Comparison of ENCODE assay signal across 1 cellular context in the genomic region with DNA sequence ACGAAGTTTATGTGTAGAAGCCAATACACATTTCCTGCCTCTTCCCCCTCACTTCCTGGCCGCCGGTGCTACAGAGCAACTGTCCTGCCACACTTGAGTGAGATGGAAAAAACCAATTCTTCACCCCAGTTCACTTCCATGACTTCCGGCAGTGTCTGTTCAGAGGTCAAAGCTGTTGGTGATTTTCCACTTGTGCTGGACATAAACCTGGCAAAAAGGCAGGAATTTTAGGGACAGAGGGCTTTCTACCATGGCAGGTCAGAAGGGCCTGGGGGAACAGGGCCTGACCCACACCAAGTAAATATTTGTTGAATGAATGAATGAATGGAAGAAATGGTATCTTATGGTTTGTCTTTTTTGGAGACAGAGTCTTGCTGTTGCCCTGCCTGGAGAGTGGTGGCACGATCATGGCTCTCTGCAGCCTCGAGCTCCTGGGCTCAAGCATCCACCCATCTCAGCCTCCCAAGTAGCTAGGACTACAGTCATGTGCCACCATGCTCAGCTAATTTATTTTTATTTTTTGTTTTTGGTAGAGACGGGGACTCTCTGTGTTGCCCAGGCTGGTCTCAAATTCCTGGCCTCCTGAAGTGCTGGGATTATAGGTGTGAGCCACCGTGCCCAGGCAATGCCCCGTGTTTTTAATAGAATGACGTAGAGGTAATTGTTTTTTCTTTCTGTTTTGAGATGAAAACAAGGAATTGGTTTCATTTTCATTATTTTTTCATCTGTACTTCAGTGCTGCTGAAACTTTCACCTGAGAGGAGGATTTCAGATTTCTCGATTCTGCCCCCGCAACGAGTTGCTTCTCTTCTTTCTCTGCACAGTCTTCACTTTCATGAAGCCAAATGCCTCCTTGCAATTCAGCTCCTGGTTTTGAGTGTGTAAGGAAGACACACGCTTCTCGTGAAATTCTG.
A peak's percentile ranks its signal among the peaks of the same experiment; 100 is the strongest.
TF ChIP-seq lines count a peak whose summit lies in the region.

No MANE protein-coding gene starts in this region.

TF ChIP-seq in HepG2, 621 proteins besides CTCF, POLR2A, EP300 and RAD21 (continued from another document and continues in another):
- TF ChIP-seq, protein P1, sequence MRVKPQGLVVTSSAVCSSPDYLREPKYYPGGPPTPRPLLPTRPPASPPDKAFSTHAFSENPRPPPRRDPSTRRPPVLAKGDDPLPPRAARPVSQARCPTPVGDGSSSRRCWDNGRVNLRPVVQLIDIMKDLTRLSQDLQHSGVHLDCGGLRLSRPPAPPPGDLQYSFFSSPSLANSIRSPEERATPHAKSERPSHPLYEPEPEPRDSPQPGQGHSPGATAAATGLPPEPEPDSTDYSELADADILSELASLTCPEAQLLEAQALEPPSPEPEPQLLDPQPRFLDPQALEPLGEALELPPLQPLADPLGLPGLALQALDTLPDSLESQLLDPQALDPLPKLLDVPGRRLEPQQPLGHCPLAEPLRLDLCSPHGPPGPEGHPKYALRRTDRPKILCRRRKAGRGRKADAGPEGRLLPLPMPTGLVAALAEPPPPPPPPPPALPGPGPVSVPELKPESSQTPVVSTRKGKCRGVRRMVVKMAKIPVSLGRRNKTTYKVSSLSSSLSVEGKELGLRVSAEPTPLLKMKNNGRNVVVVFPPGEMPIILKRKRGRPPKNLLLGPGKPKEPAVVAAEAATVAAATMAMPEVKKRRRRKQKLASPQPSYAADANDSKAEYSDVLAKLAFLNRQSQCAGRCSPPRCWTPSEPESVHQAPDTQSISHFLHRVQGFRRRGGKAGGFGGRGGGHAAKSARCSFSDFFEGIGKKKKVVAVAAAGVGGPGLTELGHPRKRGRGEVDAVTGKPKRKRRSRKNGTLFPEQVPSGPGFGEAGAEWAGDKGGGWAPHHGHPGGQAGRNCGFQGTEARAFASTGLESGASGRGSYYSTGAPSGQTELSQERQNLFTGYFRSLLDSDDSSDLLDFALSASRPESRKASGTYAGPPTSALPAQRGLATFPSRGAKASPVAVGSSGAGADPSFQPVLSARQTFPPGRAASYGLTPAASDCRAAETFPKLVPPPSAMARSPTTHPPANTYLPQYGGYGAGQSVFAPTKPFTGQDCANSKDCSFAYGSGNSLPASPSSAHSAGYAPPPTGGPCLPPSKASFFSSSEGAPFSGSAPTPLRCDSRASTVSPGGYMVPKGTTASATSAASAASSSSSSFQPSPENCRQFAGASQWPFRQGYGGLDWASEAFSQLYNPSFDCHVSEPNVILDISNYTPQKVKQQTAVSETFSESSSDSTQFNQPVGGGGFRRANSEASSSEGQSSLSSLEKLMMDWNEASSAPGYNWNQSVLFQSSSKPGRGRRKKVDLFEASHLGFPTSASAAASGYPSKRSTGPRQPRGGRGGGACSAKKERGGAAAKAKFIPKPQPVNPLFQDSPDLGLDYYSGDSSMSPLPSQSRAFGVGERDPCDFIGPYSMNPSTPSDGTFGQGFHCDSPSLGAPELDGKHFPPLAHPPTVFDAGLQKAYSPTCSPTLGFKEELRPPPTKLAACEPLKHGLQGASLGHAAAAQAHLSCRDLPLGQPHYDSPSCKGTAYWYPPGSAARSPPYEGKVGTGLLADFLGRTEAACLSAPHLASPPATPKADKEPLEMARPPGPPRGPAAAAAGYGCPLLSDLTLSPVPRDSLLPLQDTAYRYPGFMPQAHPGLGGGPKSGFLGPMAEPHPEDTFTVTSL (CRISPR knock-in tag; IDR thresholded peaks at IDR 0.05; ENCODE audit: borderline replicate concordance): peak; percentile 86; the same call in 1 of the 2 replicates
- TF ChIP-seq SYNCRIP (IDR thresholded peaks at IDR 0.05; ENCODE audit: insufficient read depth, low read depth, low read length) (no peak), TAF15 (IDR thresholded peaks at IDR 0.05; ENCODE audit: low read depth, low read length, poor library complexity, severe bottlenecking) (no peak), NFIB (CRISPR knock-in tag; IDR thresholded peaks at IDR 0.05; ENCODE audit: borderline replicate concordance) (no peak), AGO1 (IDR thresholded peaks at IDR 0.05; ENCODE audit: low read depth, low read length, poor library complexity, severe bottlenecking) (no peak), RBAK (CRISPR knock-in tag; IDR thresholded peaks at IDR 0.05) (no peak), REL (CRISPR knock-in tag; conservative IDR thresholded peaks at IDR 0.05) (no peak), SETDB1 (CRISPR knock-in tag; IDR thresholded peaks at IDR 0.05; ENCODE audit: borderline replicate concordance) (no peak), ZNF446 (CRISPR knock-in tag; IDR thresholded peaks at IDR 0.05) (no peak), KLF16 (CRISPR knock-in tag; IDR thresholded peaks at IDR 0.05) (peak in 1 of 2 experiments; percentile 60; a peak in 2 of 4 replicates), MXI1 (IDR thresholded peaks at IDR 0.05; ENCODE audit: borderline replicate concordance, low read depth, low read length) (peak; percentile 29; the same call in 1 of the 3 replicates), KAT8 (CRISPR knock-in tag; IDR thresholded peaks at IDR 0.05) (peak; percentile 74; the same call in 1 of the 2 replicates), CREM (IDR thresholded peaks at IDR 0.05) (peak; percentile 80), CREM (CRISPR knock-in tag; IDR thresholded peaks at IDR 0.05) (no peak), MEF2D (CRISPR knock-in tag; IDR thresholded peaks at IDR 0.05) (peak; percentile 86), ZNF367 (CRISPR knock-in tag; IDR thresholded peaks at IDR 0.05; ENCODE audit: borderline replicate concordance) (no peak), TEAD2 (CRISPR knock-in tag; IDR thresholded peaks at IDR 0.05) (no peak), AGO2 (optimal IDR thresholded peaks at IDR 0.05; ENCODE audit: low read depth, low read length) (no peak), ZFP82 (CRISPR knock-in tag; IDR thresholded peaks at IDR 0.05; ENCODE audit: borderline replicate concordance) (no peak), ZNF335 (CRISPR knock-in tag; IDR thresholded peaks at IDR 0.05) (peak; percentile 75; the same call in 1 of the 2 replicates), ZNF331 (CRISPR knock-in tag; IDR thresholded peaks at IDR 0.05) (peak; percentile 79; the same call in 1 of the 2 replicates), HNF4G (IDR thresholded peaks at IDR 0.05; ENCODE audit: borderline replicate concordance, low read depth, low read length) (peak; percentile 80; the same call in 1 of the 2 replicates), HNF4G (CRISPR knock-in tag; IDR thresholded peaks at IDR 0.05; ENCODE audit: borderline replicate concordance, low read depth) (peak; percentile 92; the same call in 1 of the 2 replicates), ZNF501 (CRISPR knock-in tag; IDR thresholded peaks at IDR 0.05) (peak; percentile 67; the same call in 1 of the 2 replicates), ERF (CRISPR knock-in tag; IDR thresholded peaks at IDR 0.05) (peak; percentile 80), HHEX (CRISPR knock-in tag; IDR thresholded peaks at IDR 0.05) (peak; percentile 72), KLF15 (CRISPR knock-in tag; IDR thresholded peaks at IDR 0.05; ENCODE audit: borderline replicate concordance) (no peak), JUND (CRISPR knock-in tag; IDR thresholded peaks at IDR 0.05) (peak; percentile 31; the same call in 1 of the 2 replicates), LCORL (IDR thresholded peaks at IDR 0.05) (peak; percentile 25; the same call in 1 of the 2 replicates), LCORL (CRISPR knock-in tag; IDR thresholded peaks at IDR 0.05) (peak; percentile 82), MAFF (IDR thresholded peaks at IDR 0.05; ENCODE audit: low read depth, low read length) (no peak), KAT2B (IDR thresholded peaks at IDR 0.05; ENCODE audit: borderline replicate concordance, low read depth, low read length) (no peak)
- TF ChIP-seq, protein P2, sequence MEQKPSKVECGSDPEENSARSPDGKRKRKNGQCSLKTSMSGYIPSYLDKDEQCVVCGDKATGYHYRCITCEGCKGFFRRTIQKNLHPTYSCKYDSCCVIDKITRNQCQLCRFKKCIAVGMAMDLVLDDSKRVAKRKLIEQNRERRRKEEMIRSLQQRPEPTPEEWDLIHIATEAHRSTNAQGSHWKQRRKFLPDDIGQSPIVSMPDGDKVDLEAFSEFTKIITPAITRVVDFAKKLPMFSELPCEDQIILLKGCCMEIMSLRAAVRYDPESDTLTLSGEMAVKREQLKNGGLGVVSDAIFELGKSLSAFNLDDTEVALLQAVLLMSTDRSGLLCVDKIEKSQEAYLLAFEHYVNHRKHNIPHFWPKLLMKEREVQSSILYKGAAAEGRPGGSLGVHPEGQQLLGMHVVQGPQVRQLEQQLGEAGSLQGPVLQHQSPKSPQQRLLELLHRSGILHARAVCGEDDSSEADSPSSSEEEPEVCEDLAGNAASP (CRISPR knock-in tag; IDR thresholded peaks at IDR 0.05; ENCODE audit: borderline replicate concordance): peak; percentile 98
- TF ChIP-seq, protein P3, sequence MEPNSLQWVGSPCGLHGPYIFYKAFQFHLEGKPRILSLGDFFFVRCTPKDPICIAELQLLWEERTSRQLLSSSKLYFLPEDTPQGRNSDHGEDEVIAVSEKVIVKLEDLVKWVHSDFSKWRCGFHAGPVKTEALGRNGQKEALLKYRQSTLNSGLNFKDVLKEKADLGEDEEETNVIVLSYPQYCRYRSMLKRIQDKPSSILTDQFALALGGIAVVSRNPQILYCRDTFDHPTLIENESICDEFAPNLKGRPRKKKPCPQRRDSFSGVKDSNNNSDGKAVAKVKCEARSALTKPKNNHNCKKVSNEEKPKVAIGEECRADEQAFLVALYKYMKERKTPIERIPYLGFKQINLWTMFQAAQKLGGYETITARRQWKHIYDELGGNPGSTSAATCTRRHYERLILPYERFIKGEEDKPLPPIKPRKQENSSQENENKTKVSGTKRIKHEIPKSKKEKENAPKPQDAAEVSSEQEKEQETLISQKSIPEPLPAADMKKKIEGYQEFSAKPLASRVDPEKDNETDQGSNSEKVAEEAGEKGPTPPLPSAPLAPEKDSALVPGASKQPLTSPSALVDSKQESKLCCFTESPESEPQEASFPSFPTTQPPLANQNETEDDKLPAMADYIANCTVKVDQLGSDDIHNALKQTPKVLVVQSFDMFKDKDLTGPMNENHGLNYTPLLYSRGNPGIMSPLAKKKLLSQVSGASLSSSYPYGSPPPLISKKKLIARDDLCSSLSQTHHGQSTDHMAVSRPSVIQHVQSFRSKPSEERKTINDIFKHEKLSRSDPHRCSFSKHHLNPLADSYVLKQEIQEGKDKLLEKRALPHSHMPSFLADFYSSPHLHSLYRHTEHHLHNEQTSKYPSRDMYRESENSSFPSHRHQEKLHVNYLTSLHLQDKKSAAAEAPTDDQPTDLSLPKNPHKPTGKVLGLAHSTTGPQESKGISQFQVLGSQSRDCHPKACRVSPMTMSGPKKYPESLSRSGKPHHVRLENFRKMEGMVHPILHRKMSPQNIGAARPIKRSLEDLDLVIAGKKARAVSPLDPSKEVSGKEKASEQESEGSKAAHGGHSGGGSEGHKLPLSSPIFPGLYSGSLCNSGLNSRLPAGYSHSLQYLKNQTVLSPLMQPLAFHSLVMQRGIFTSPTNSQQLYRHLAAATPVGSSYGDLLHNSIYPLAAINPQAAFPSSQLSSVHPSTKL (CRISPR knock-in tag; IDR thresholded peaks at IDR 0.05): peak; percentile 81
- TF ChIP-seq, protein P4, sequence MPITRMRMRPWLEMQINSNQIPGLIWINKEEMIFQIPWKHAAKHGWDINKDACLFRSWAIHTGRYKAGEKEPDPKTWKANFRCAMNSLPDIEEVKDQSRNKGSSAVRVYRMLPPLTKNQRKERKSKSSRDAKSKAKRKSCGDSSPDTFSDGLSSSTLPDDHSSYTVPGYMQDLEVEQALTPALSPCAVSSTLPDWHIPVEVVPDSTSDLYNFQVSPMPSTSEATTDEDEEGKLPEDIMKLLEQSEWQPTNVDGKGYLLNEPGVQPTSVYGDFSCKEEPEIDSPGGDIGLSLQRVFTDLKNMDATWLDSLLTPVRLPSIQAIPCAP (CRISPR knock-in tag; IDR thresholded peaks at IDR 0.05; ENCODE audit: low read depth): no peak
- TF ChIP-seq, protein P5, sequence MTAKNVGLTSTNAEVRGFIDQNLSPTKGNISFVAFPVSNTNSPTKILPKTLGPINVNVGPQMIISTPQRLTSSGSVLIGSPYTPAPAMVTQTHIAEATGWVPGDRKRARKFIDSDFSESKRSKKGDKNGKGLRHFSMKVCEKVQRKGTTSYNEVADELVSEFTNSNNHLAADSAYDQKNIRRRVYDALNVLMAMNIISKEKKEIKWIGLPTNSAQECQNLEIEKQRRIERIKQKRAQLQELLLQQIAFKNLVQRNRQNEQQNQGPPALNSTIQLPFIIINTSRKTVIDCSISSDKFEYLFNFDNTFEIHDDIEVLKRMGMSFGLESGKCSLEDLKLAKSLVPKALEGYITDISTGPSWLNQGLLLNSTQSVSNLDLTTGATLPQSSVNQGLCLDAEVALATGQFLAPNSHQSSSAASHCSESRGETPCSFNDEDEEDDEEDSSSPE (CRISPR knock-in tag; IDR thresholded peaks at IDR 0.05): peak; percentile 24; the same call in 1 of the 2 replicates
- TF ChIP-seq, protein P6, sequence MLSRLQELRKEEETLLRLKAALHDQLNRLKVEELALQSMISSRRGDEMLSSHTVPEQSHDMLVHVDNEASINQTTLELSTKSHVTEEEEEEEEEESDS (CRISPR knock-in tag; IDR thresholded peaks at IDR 0.05; ENCODE audit: borderline replicate concordance): peak; percentile 63; the same call in 1 of the 2 replicates
- TF ChIP-seq, protein P7, sequence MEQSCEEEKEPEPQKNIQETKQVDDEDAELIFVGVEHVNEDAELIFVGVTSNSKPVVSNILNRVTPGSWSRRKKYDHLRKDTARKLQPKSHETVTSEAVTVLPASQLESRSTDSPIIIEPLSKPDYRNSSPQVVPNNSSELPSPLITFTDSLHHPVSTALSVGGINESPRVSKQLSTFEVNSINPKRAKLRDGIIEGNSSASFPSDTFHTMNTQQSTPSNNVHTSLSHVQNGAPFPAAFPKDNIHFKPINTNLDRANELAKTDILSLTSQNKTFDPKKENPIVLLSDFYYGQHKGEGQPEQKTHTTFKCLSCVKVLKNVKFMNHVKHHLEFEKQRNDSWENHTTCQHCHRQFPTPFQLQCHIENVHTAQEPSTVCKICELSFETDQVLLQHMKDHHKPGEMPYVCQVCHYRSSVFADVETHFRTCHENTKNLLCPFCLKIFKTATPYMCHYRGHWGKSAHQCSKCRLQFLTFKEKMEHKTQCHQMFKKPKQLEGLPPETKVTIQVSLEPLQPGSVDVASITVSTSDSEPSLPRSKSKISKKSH (CRISPR knock-in tag; IDR thresholded peaks at IDR 0.05; ENCODE audit: borderline replicate concordance): no peak
- TF ChIP-seq, protein P8, sequence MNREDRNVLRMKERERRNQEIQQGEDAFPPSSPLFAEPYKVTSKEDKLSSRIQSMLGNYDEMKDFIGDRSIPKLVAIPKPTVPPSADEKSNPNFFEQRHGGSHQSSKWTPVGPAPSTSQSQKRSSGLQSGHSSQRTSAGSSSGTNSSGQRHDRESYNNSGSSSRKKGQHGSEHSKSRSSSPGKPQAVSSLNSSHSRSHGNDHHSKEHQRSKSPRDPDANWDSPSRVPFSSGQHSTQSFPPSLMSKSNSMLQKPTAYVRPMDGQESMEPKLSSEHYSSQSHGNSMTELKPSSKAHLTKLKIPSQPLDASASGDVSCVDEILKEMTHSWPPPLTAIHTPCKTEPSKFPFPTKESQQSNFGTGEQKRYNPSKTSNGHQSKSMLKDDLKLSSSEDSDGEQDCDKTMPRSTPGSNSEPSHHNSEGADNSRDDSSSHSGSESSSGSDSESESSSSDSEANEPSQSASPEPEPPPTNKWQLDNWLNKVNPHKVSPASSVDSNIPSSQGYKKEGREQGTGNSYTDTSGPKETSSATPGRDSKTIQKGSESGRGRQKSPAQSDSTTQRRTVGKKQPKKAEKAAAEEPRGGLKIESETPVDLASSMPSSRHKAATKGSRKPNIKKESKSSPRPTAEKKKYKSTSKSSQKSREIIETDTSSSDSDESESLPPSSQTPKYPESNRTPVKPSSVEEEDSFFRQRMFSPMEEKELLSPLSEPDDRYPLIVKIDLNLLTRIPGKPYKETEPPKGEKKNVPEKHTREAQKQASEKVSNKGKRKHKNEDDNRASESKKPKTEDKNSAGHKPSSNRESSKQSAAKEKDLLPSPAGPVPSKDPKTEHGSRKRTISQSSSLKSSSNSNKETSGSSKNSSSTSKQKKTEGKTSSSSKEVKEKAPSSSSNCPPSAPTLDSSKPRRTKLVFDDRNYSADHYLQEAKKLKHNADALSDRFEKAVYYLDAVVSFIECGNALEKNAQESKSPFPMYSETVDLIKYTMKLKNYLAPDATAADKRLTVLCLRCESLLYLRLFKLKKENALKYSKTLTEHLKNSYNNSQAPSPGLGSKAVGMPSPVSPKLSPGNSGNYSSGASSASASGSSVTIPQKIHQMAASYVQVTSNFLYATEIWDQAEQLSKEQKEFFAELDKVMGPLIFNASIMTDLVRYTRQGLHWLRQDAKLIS (CRISPR knock-in tag; IDR thresholded peaks at IDR 0.05): no peak
